9 cellular contexts compared by ENCODE assay signal in genomic region chr5:136720674-136721073, GRCh38.
"Had no signal": no experiment of that assay in that cellular context is flagged by ENCODE, and none has a peak within 500 bp of the region (broad histone marks: within the 10 kb centered on the region; RNA-seq: fewer than 3 reads in every experiment).

No MANE protein-coding gene starts in this region.

- DNase-seq: H9, HCEC 1CT, HFFc6, KG1 had no signal

- H3K27ac ChIP-seq: HL-60 had no signal

- ATAC-seq: GM23338, HepG2 had no signal

- H2AFZ ChIP-seq: GM23338 had no signal

- H3K4me3 ChIP-seq: GM23338 had no signal

- FAIRE-seq: H1, H54, HepG2 had no signal

- H3K4me2 ChIP-seq: GM23338 had no signal
